In genomic region chr19:48946789-48947542, GRCh38 we compare ENCODE assay signal across 15 cellular contexts. TPM values are rescaled to one million over a fixed set of nuclear protein-coding genes. Genes with fewer than 3 reads are reported as not detected.
A peak's percentile ranks its signal among the peaks of the same experiment; 100 is the strongest.
DNase-seq lines count a peak whose midpoint lies in the region; FAIRE-seq and TF ChIP-seq lines count a peak whose summit lies in the region.
"Had no signal": no experiment of that assay in that cellular context is flagged by ENCODE, and none has a peak within 500 bp of the region (broad histone marks: within the 10 kb centered on the region; RNA-seq: fewer than 3 reads in every experiment).

No MANE protein-coding gene starts in this region.

- TF ChIP-seq POLR2A in H1 (IDR thresholded peaks at IDR 0.05; ENCODE audit: control extremely low read depth in 1 of 2, low read depth in 2 of 2, low read length in 2 of 2), result no peak

- H3K79me2 ChIP-seq in Karpas-422 (ENCODE audit: low read length) (no peaks in the 10 kb centered on the region), H1 (ENCODE audit: control insufficient read depth in 1 of 2, insufficient read depth in 2 of 2, low read length in 2 of 2) (no peaks in the 10 kb centered on the region), trophoblast cell (ENCODE audit: control insufficient read depth, insufficient read depth, low read length, poor library complexity) (no peaks in the 10 kb centered on the region)

- H3K23ac ChIP-seq in H1 (ENCODE audit: insufficient read length) (no peak overlapping the region), trophoblast cell (ENCODE audit: low read length) (no peak overlapping the region)

- no peaks in the 10 kb centered on the region for H3K36me3 ChIP-seq in Karpas-422 (ENCODE audit: insufficient read depth, low read length)
- no peaks in the 10 kb centered on the region for H3K36me3 ChIP-seq in H1 (ENCODE audit: control insufficient read depth in 2 of 4, insufficient read depth in 4 of 4, low read length in 3 of 4)
- no peaks in the 10 kb centered on the region for H3K36me3 ChIP-seq in trophoblast cell (ENCODE audit: control insufficient read depth in 1 of 2, insufficient read depth in 2 of 2, low read length in 2 of 2)

- no peak overlapping the region for H2BK20ac ChIP-seq in H1 (ENCODE audit: low read length)

- H3K4me1 ChIP-seq in Karpas-422 (ENCODE audit: low read length) (no peaks in the 10 kb centered on the region), H1 (replicated peaks in 1 of 4; ENCODE audit: control insufficient read depth in 3 of 4, insufficient read depth in 4 of 4, low read length in 3 of 4) (0 out of 7 replicates have a peak, but pooled peaks cover 0 to 2% (median 0%) of the 10 kb centered on the region in 4 experiments), trophoblast cell (ENCODE audit: control insufficient read depth in 1 of 2, insufficient read depth in 2 of 2, low read length in 2 of 2) (peaks cover 4% of the 10 kb centered on the region in 2 experiments)
- H3K4me1 ChIP-seq: A549, Caco-2 had no signal

- H3K4me3 ChIP-seq in Karpas-422 (ENCODE audit: low read length) (no peak overlapping the region), H1 (ENCODE audit: extremely low read depth in 1 of 4, insufficient read depth in 2 of 4, low read depth in 3 of 4, low read length in 4 of 4) (no peak overlapping the region), trophoblast cell (ENCODE audit: low read depth, low read length) (no peak overlapping the region)
- H3K4me3 ChIP-seq: A549, GM23338 had no signal

- no peaks in the 10 kb centered on the region for H3K9me2 ChIP-seq in Karpas-422 (replicated peaks; ENCODE audit: insufficient read depth, low read length)

- DNase-seq in Karpas-422, result peak; percentile 38
- no peak for DNase-seq in H1 (ENCODE audit: low read depth in 1 of 2, low spot score in 2 of 2)
- no peak for DNase-seq in trophoblast cell
- no peak for DNase-seq in endothelial cell (ENCODE audit: low spot score)
- no peak for DNase-seq in NCI-H82 (lab: John Stamatoyannopoulos, UW)
- no peak for DNase-seq in AG08396 (ENCODE audit: low spot score)
- DNase-seq: Caco-2; CD8-positive, alpha-beta memory T cell; DND-41; GDM1; H9 had no signal

- no peak for FAIRE-seq in H1 (lab: Jason Lieb, UNC)
- FAIRE-seq: A549, GM12892 had no signal

- H3K9ac ChIP-seq in Karpas-422 (ENCODE audit: low read length), result no peak overlapping the region
- H3K9ac ChIP-seq in H1 (replicated peaks in 1 of 4; ENCODE audit: extremely low read depth in 1 of 4, low read depth in 3 of 4, low read length in 3 of 4), result no peak overlapping the region
- H3K9ac ChIP-seq in trophoblast cell (ENCODE audit: low read length), result no peak overlapping the region

- H3K4me3 Mint-ChIP-seq in endothelial cell (ENCODE audit: unreplicated experiment), result no peak overlapping the region
- H3K4me3 Mint-ChIP-seq: CD8-positive, alpha-beta memory T cell; GM23338; H9 had no signal

- no peak overlapping the region for H3K27ac ChIP-seq in Karpas-422 (ENCODE audit: low read length)
- no peak overlapping the region for H3K27ac ChIP-seq in H1 (ENCODE audit: low read depth, low read length)
- no peak overlapping the region for H3K27ac ChIP-seq in trophoblast cell (ENCODE audit: low read depth, low read length)

- H2BK120ac ChIP-seq in H1 (replicated peaks; ENCODE audit: low read depth, low read length) (no peak overlapping the region), trophoblast cell (ENCODE audit: insufficient read depth, low read length, poor library complexity) (no peak overlapping the region)

- peaks cover 7% of the 10 kb centered on the region for H3K36me3 Mint-ChIP-seq in endothelial cell (ENCODE audit: low read depth, unreplicated experiment)
- H3K36me3 Mint-ChIP-seq: CD8-positive, alpha-beta memory T cell had no signal

- POLR2A ChIA-PET in H1 (lab: Charles Lee; ENCODE audit: partially characterized antibody), result interaction anchor here (0.9 to 1.7 kb wide), 5 partner anchors 17 to 87 kb away, joined by 3 to 6 read pairs (median 3); partner anchors contain the start of gene PPP1R15A

- no peak overlapping the region for H3K14ac ChIP-seq in H1 (ENCODE audit: insufficient read length)
- no peak overlapping the region for H3K14ac ChIP-seq in trophoblast cell (ENCODE audit: low read length)

- H4K91ac ChIP-seq in H1 (replicated peaks; ENCODE audit: insufficient read length, low read length) (peak overlapping the region; percentile 40), trophoblast cell (ENCODE audit: low read depth, low read length) (no peak overlapping the region)

- TF ChIP-seq RAD21 in H1 (IDR thresholded peaks at IDR 0.05 in 1 of 2, conservative IDR thresholded peaks at IDR 0.05 in 1 of 2; ENCODE audit: low read depth in 2 of 2, low read length in 2 of 2), result no peak

- H4K12ac ChIP-seq in trophoblast cell (ENCODE audit: low read depth, low read length), result no peak overlapping the region

- H2BK12ac ChIP-seq in H1 (ENCODE audit: low read depth, low read length) (peak overlapping the region; percentile 60; the same call in 1 of the 2 replicates), trophoblast cell (ENCODE audit: low read length) (peak overlapping the region; percentile 14)

- no peak for TF ChIP-seq EP300 in H1 (IDR thresholded peaks at IDR 0.05; ENCODE audit: borderline replicate concordance in 1 of 2, low read depth in 2 of 2, low read length in 2 of 2)

- H3K27me3 Mint-ChIP-seq in endothelial cell (ENCODE audit: unreplicated experiment), result peaks cover 8% of the 10 kb centered on the region
- H3K27me3 Mint-ChIP-seq: CD8-positive, alpha-beta memory T cell had no signal

- H4K8ac ChIP-seq in H1 (ENCODE audit: extremely low read depth, insufficient read depth, low read length), result no peak overlapping the region; the same call in 1 of the 2 replicates
- H4K8ac ChIP-seq in trophoblast cell (ENCODE audit: low read depth, low read length), result no peak overlapping the region

- no peak overlapping the region for H3K56ac ChIP-seq in H1 (replicated peaks; ENCODE audit: insufficient read length, low read depth, low read length)

- H3K18ac ChIP-seq in H1 (ENCODE audit: extremely low read depth, low read length) (no peak overlapping the region), trophoblast cell (ENCODE audit: low read length) (no peak overlapping the region)

- 89% methylated on average over 6 of the region's 6 CpGs; no CpG with 5 or more reads in 1 of the 2 experiments for WGBS in H1 (ENCODE audit: extremely low coverage in 1 of 2, insufficient coverage in 1 of 2, insufficient read length in 1 of 2, insufficient replicate concordance in 2 of 2, low coverage in 1 of 2, low lambda C conversion rate in 2 of 2, missing lambda C conversion rate in 1 of 2), 2 experiments
- WGBS in trophoblast cell (ENCODE audit: extremely low coverage, insufficient coverage, insufficient read length), result no CpG with 5 or more reads among the region's 6 CpGs

- no peaks in the 10 kb centered on the region for H3K79me1 ChIP-seq in H1 (ENCODE audit: low read depth, low read length)
- no peaks in the 10 kb centered on the region for H3K79me1 ChIP-seq in trophoblast cell (ENCODE audit: low read length)

- H2BK15ac ChIP-seq in H1 (ENCODE audit: low read length), result no peak overlapping the region

- 0 out of 2 replicates have a peak, but pooled peaks cover 4% of the 10 kb centered on the region for H3K9me3 ChIP-seq in Karpas-422 (ENCODE audit: low read length)
- H3K9me3 ChIP-seq in H1 (ENCODE audit: insufficient read depth in 2 of 2, low read depth in 1 of 2, low read length in 1 of 2), result no peaks in the 10 kb centered on the region
- peaks cover 4% of the 10 kb centered on the region for H3K9me3 ChIP-seq in trophoblast cell (ENCODE audit: insufficient read depth, low read depth, low read length)
- H3K9me3 ChIP-seq: A549 had no signal

- H2BK5ac ChIP-seq in H1 (ENCODE audit: low read depth, low read length), result no peak overlapping the region; the same call in 1 of the 2 replicates
- no peak overlapping the region for H2BK5ac ChIP-seq in trophoblast cell (ENCODE audit: low read depth, low read length, poor library complexity)

- CTCF ChIA-PET in H1 (lab: Charles Lee; ENCODE audit: partially characterized antibody), result interaction anchor here (1.1 kb wide), 3 partner anchors 20 to 133 kb away, joined by 3 to 4 read pairs (median 4); no protein-coding TSS in a partner anchor

- no peak overlapping the region for H2AFZ ChIP-seq in Karpas-422 (ENCODE audit: low read length)
- H2AFZ ChIP-seq in H1 (ENCODE audit: low read length), result no peak overlapping the region
- H2AFZ ChIP-seq in trophoblast cell (ENCODE audit: insufficient read depth, low read length, poor library complexity), result no peak overlapping the region
- H2AFZ ChIP-seq: GM23338 had no signal

- H3K4me1 Mint-ChIP-seq in endothelial cell (ENCODE audit: unreplicated experiment), result peaks cover 13% of the 10 kb centered on the region
- H3K4me1 Mint-ChIP-seq: CD8-positive, alpha-beta memory T cell; GM23338; H9 had no signal

- H3K27ac Mint-ChIP-seq in endothelial cell (ENCODE audit: unreplicated experiment), result no peak overlapping the region
- H3K27ac Mint-ChIP-seq: CD8-positive, alpha-beta memory T cell; GM23338; H9 had no signal

- H3K4me2 ChIP-seq in Karpas-422 (ENCODE audit: low read depth, low read length, poor library complexity, severe bottlenecking) (no peak overlapping the region), H1 (ENCODE audit: insufficient read depth in 1 of 2, low read depth in 2 of 2, low read length in 2 of 2) (no peak overlapping the region), trophoblast cell (ENCODE audit: low read length) (no peak overlapping the region)
- H3K4me2 ChIP-seq: A549, GM23338 had no signal

- H3K27me3 ChIP-seq in Karpas-422 (ENCODE audit: low read length) (0 out of 2 replicates have a peak, but pooled peaks cover 2% of the 10 kb centered on the region), H1 (replicated peaks in 1 of 4; ENCODE audit: control insufficient read depth in 3 of 4, extremely low read depth in 1 of 4, insufficient read depth in 3 of 4, low read length in 3 of 4) (no peaks in the 10 kb centered on the region; a peak in 1 of 7 replicates), trophoblast cell (ENCODE audit: insufficient read depth, low read length) (no peaks in the 10 kb centered on the region)

- H3K9me3 Mint-ChIP-seq in endothelial cell (ENCODE audit: unreplicated experiment), result peaks cover 4% of the 10 kb centered on the region
- H3K9me3 Mint-ChIP-seq: CD8-positive, alpha-beta memory T cell; H9 had no signal

- H4K20me1 ChIP-seq in Karpas-422 (ENCODE audit: insufficient read depth, low read depth, low read length), result no peaks in the 10 kb centered on the region
- H4K20me1 ChIP-seq in H1 (replicated peaks in 1 of 2; ENCODE audit: control insufficient read depth in 1 of 2, insufficient read depth in 2 of 2, low read length in 2 of 2), result peaks cover 0 to 2% of the 10 kb centered on the region in 2 experiments

- TF ChIP-seq CTCF in H1 (IDR thresholded peaks at IDR 0.05; ENCODE audit: control extremely low read depth in 1 of 3, insufficient read depth in 1 of 3, low read depth in 1 of 3, low read length in 3 of 3), result no peak
- no peak for TF ChIP-seq CTCF in endothelial cell (IDR thresholded peaks at IDR 0.05; ENCODE audit: unreplicated experiment)

- H2AK5ac ChIP-seq in H1 (ENCODE audit: low read depth, low read length) (no peak overlapping the region; the same call in 1 of the 2 replicates), trophoblast cell (ENCODE audit: low read length) (peak overlapping the region; percentile 16)

- H3K23me2 ChIP-seq in H1 (ENCODE audit: low read depth, low read length), result no peaks in the 10 kb centered on the region

- H3K4ac ChIP-seq in H1 (replicated peaks; ENCODE audit: insufficient read length, low read depth, low read length) (no peak overlapping the region), trophoblast cell (ENCODE audit: low read depth, low read length) (no peak overlapping the region)

- no peak overlapping the region for H4K5ac ChIP-seq in H1 (ENCODE audit: insufficient read length, low read depth, low read length)

RNA-seq across cellular contexts. Expression of gene BAX, which starts 7.7 kb away (rescaled TPM):
- total RNA-seq in Karpas-422 (2014; rRNA removed; shearing (Covaris generic); ENCODE audit: low replicate concordance), result 93.8 and 164 TPM in 2 replicates
- total RNA-seq in H1 (2021; fragmentation: NEBNext Ultra II Directional; extraction: Animal tissue kit (Norgen Biotek cat#: 25700)), result 257 and 295 TPM in 2 replicates
- 346 and 750 TPM in 2 replicates for polyA plus RNA-seq in H1 (2011; rRNA removed)
- 281 TPM for polyA plus RNA-seq in H1 (2011; cell fraction: cytosol; rRNA removed)
- polyA plus RNA-seq in H1 (2011; cell fraction: nucleus; rRNA removed), result 369 TPM
- polyA plus RNA-seq in H1 (2012, experiment 1 of 2), result 346 to 545 TPM (median 505 TPM) in 4 replicates
- 448 TPM for polyA plus RNA-seq in H1 (2012, experiment 2 of 2)
- 121 TPM for polyA plus RNA-seq in H1 (2013, experiment 1 of 2)
- polyA plus RNA-seq in H1 (2013, experiment 2 of 2), result 128 TPM
- polyA minus RNA-seq in H1 (2011; rRNA and poly(A)+ RNA removed), result 70.9 and 97.6 TPM in 2 replicates
- polyA minus RNA-seq in H1 (2011; cell fraction: cytosol; rRNA and poly(A)+ RNA removed), result 127 TPM
- polyA minus RNA-seq in H1 (2011; cell fraction: nucleus; rRNA and poly(A)+ RNA removed), result 125 TPM
- polyA plus RNA-seq in trophoblast cell (2013), result 92.3 and 93.5 TPM in 2 replicates
- 286 TPM for total RNA-seq in endothelial cell (ENCODE audit: unreplicated experiment)

RNA-seq across cellular contexts. Expression of gene DHDH, which starts 13.5 kb away (rescaled TPM):
- 1.4 and 3.3 TPM in 2 replicates for total RNA-seq in Karpas-422 (2014; rRNA removed; shearing (Covaris generic); ENCODE audit: low replicate concordance)
- 2.2 and 2.7 TPM in 2 replicates for total RNA-seq in H1 (2021; fragmentation: NEBNext Ultra II Directional; extraction: Animal tissue kit (Norgen Biotek cat#: 25700))
- polyA plus RNA-seq in H1 (2011; rRNA removed), result 2.8 and 2.9 TPM in 2 replicates
- polyA plus RNA-seq in H1 (2011; cell fraction: cytosol; rRNA removed), result 2.7 TPM
- polyA plus RNA-seq in H1 (2011; cell fraction: nucleus; rRNA removed), result 3.1 TPM
- 2.0 to 3.1 TPM (median 2.4 TPM) in 4 replicates for polyA plus RNA-seq in H1 (2012, experiment 1 of 2)
- 1.7 TPM for polyA plus RNA-seq in H1 (2012, experiment 2 of 2)
- polyA plus RNA-seq in H1 (2013, experiment 1 of 2), result 1.2 TPM
- polyA plus RNA-seq in H1 (2013, experiment 2 of 2), result 1.2 TPM
- 0.34 and 0.35 TPM in 2 replicates for polyA minus RNA-seq in H1 (2011; rRNA and poly(A)+ RNA removed)
- 1.8 TPM for polyA minus RNA-seq in H1 (2011; cell fraction: cytosol; rRNA and poly(A)+ RNA removed)
- 0.60 TPM for polyA minus RNA-seq in H1 (2011; cell fraction: nucleus; rRNA and poly(A)+ RNA removed)
- polyA plus RNA-seq in trophoblast cell (2013), result 0.18 and 0.23 TPM in 2 replicates
- total RNA-seq in endothelial cell (ENCODE audit: unreplicated experiment), result 1.0 TPM
- polyA plus RNA-seq: BJ had no signal

RNA-seq across cellular contexts. Expression of gene FTL, which starts 18.1 kb away (rescaled TPM):
- total RNA-seq in Karpas-422 (2014; rRNA removed; shearing (Covaris generic); ENCODE audit: low replicate concordance), result 6,036 and 6,638 TPM in 2 replicates
- 1,751 and 1,764 TPM in 2 replicates for total RNA-seq in H1 (2021; fragmentation: NEBNext Ultra II Directional; extraction: Animal tissue kit (Norgen Biotek cat#: 25700))
- polyA plus RNA-seq in H1 (2011; rRNA removed), result 2,427 and 3,043 TPM in 2 replicates
- 1,042 TPM for polyA plus RNA-seq in H1 (2011; cell fraction: cytosol; rRNA removed)
- polyA plus RNA-seq in H1 (2011; cell fraction: nucleus; rRNA removed), result 1,402 TPM
- polyA plus RNA-seq in H1 (2012, experiment 1 of 2), result 1,164 to 2,476 TPM (median 2,085 TPM) in 4 replicates
- 3,986 TPM for polyA plus RNA-seq in H1 (2012, experiment 2 of 2)
- 2,213 TPM for polyA plus RNA-seq in H1 (2013, experiment 1 of 2)
- polyA plus RNA-seq in H1 (2013, experiment 2 of 2), result 2,143 TPM
- 388 and 494 TPM in 2 replicates for polyA minus RNA-seq in H1 (2011; rRNA and poly(A)+ RNA removed)
- polyA minus RNA-seq in H1 (2011; cell fraction: cytosol; rRNA and poly(A)+ RNA removed), result 417 TPM
- 311 TPM for polyA minus RNA-seq in H1 (2011; cell fraction: nucleus; rRNA and poly(A)+ RNA removed)
- polyA plus RNA-seq in trophoblast cell (2013), result 3,699 and 3,930 TPM in 2 replicates
- total RNA-seq in endothelial cell (ENCODE audit: unreplicated experiment), result 1,109 TPM

RNA-seq across cellular contexts. Expression of gene GYS1, which starts 46.1 kb away (rescaled TPM):
- 39.0 and 42.6 TPM in 2 replicates for total RNA-seq in Karpas-422 (2014; rRNA removed; shearing (Covaris generic); ENCODE audit: low replicate concordance)
- 37.8 and 38.7 TPM in 2 replicates for total RNA-seq in H1 (2021; fragmentation: NEBNext Ultra II Directional; extraction: Animal tissue kit (Norgen Biotek cat#: 25700))
- 30.0 and 41.9 TPM in 2 replicates for polyA plus RNA-seq in H1 (2011; rRNA removed)
- polyA plus RNA-seq in H1 (2011; cell fraction: cytosol; rRNA removed), result 25.6 TPM
- polyA plus RNA-seq in H1 (2011; cell fraction: nucleus; rRNA removed), result 52.0 TPM
- 31.3 to 34.4 TPM (median 34.1 TPM) in 4 replicates for polyA plus RNA-seq in H1 (2012, experiment 1 of 2)
- polyA plus RNA-seq in H1 (2012, experiment 2 of 2), result 33.2 TPM
- polyA plus RNA-seq in H1 (2013, experiment 1 of 2), result 23.7 TPM
- 22.3 TPM for polyA plus RNA-seq in H1 (2013, experiment 2 of 2)
- 43.2 and 45.0 TPM in 2 replicates for polyA minus RNA-seq in H1 (2011; rRNA and poly(A)+ RNA removed)
- polyA minus RNA-seq in H1 (2011; cell fraction: cytosol; rRNA and poly(A)+ RNA removed), result 25.8 TPM
- polyA minus RNA-seq in H1 (2011; cell fraction: nucleus; rRNA and poly(A)+ RNA removed), result 19.8 TPM
- polyA plus RNA-seq in trophoblast cell (2013), result 64.3 and 68.6 TPM in 2 replicates
- 45.7 TPM for total RNA-seq in endothelial cell (ENCODE audit: unreplicated experiment)

RNA-seq across cellular contexts. Expression of gene RUVBL2, which starts 46.7 kb away (rescaled TPM):
- total RNA-seq in Karpas-422 (2014; rRNA removed; shearing (Covaris generic); ENCODE audit: low replicate concordance), result 107 and 298 TPM in 2 replicates
- total RNA-seq in H1 (2021; fragmentation: NEBNext Ultra II Directional; extraction: Animal tissue kit (Norgen Biotek cat#: 25700)), result 152 and 160 TPM in 2 replicates
- polyA plus RNA-seq in H1 (2011; rRNA removed), result 247 and 341 TPM in 2 replicates
- 318 TPM for polyA plus RNA-seq in H1 (2011; cell fraction: cytosol; rRNA removed)
- polyA plus RNA-seq in H1 (2011; cell fraction: nucleus; rRNA removed), result 322 TPM
- 172 to 250 TPM (median 216 TPM) in 4 replicates for polyA plus RNA-seq in H1 (2012, experiment 1 of 2)
- 191 TPM for polyA plus RNA-seq in H1 (2012, experiment 2 of 2)
- 85.2 TPM for polyA plus RNA-seq in H1 (2013, experiment 1 of 2)
- 79.0 TPM for polyA plus RNA-seq in H1 (2013, experiment 2 of 2)
- polyA minus RNA-seq in H1 (2011; rRNA and poly(A)+ RNA removed), result 148 and 152 TPM in 2 replicates
- polyA minus RNA-seq in H1 (2011; cell fraction: cytosol; rRNA and poly(A)+ RNA removed), result 139 TPM
- 97.5 TPM for polyA minus RNA-seq in H1 (2011; cell fraction: nucleus; rRNA and poly(A)+ RNA removed)
- polyA plus RNA-seq in trophoblast cell (2013), result 58.0 and 58.6 TPM in 2 replicates
- total RNA-seq in endothelial cell (ENCODE audit: unreplicated experiment), result 80.6 TPM
